ENCODE assay signal across 1 cellular context in genomic region chr9:97781902-97782301, GRCh38.
TF ChIP-seq lines count a peak whose summit lies in the region.

No MANE protein-coding gene starts in this region.

TF ChIP-seq in HCT116, 20 proteins besides CTCF, POLR2A, EP300 and RAD21:
- TF ChIP-seq SIN3A (IDR thresholded peaks at IDR 0.05; ENCODE audit: low read depth) (no peak), TCF7L2 (IDR thresholded peaks at IDR 0.05; ENCODE audit: borderline replicate concordance, extremely low read depth, insufficient read depth, insufficient read length) (no peak), CEBPB (IDR thresholded peaks at IDR 0.05; ENCODE audit: low read depth) (no peak)
